Comparison of ENCODE assay signal across 10 cellular contexts in the genomic region with DNA sequence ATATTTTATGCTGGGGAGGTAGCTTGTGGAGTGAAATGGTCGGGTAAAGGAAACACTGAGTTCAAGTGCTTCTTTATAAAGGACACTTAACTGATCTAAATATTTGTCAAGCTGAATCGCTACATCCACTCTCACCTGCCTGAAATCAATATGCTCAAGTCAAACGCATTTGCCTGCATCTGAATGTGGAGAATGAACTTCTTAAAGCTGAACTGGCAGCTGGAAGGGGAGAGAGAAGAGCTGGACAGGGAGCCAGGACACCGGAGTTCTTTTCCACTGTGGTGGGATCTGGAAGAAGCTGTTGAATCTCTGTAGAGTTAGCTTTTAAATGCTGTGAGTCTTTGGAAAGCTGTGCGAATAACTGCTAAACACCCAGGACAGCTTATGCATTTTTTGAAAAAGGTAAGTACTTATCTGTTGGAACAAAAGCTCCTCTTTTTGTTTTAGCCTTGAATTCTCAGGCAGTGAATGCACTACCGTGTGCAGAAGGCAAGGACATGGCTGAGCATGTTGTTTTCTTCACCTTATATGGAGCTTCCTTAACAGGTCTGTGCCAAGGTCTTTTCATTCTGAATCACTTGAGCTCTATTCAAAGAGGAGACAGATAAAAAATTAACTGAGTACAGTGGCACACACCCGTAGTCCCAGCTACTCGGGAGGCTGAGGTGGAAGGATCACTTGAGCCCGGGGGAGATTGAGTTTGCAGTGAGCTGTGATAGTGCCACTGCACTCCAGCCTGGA.
DNase-seq lines count a peak whose midpoint lies in the region; ATAC-seq and TF ChIP-seq lines count a peak whose summit lies in the region.
"Had no signal": no experiment of that assay in that cellular context is flagged by ENCODE, and none has a peak within 500 bp of the region (broad histone marks: within the 10 kb centered on the region; RNA-seq: fewer than 3 reads in every experiment).

No MANE protein-coding gene starts in this region.

- dilution Hi-C loops in mammary epithelial cell (cut with HindIII; ENCODE audit: low sequenced_read_pairs): loop anchor here (5.0 kb wide), 1 partner anchor 97 kb away; no protein-coding TSS in a partner anchor

- peak overlapping the region; percentile 95 for H3K4me2 ChIP-seq in mammary epithelial cell (ENCODE audit: insufficient read depth, low read depth, low read length)

- peaks cover 6% of the 10 kb centered on the region for H3K9me3 ChIP-seq in mammary epithelial cell (replicated peaks; ENCODE audit: insufficient read depth, low read length)

- no peaks in the 10 kb centered on the region for H3K27me3 ChIP-seq in mammary epithelial cell (ENCODE audit: insufficient read depth, low read length)

- CTCF ChIA-PET in mammary epithelial cell (lab: Charles Lee; ENCODE audit: low non-redundant PET): interaction anchor here (0.6 to 0.7 kb wide), 2 partner anchors 74 to 179 kb away, joined by 3 to 8 read pairs; a partner anchor contains a TSS

- H3K4me1 ChIP-seq in mammary epithelial cell (ENCODE audit: insufficient read depth, low read length): peaks cover 51% of the 10 kb centered on the region

- in situ Hi-C loops in mammary epithelial cell (cut with MboI; ENCODE audit: low sequenced_read_pairs in 2 of 2): loop anchor here in 1 of 2 donors (10.0 kb wide), 1 partner anchor 75 kb away; a partner anchor contains a TSS

- H2AFZ ChIP-seq in mammary epithelial cell (ENCODE audit: low read depth, low read length): no peak overlapping the region

- H3K27ac ChIP-seq in mammary epithelial cell (ENCODE audit: insufficient read depth, low read depth, low read length): peak overlapping the region; percentile 100

- ATAC-seq in GM18907 (IDR thresholded peaks at IDR 0.05; ENCODE audit: unreplicated experiment) (peak; percentile 72), GM21737 (IDR thresholded peaks at IDR 0.05; ENCODE audit: unreplicated experiment) (no peak)

- TF ChIP-seq CTCF in NB4 (IDR thresholded peaks at IDR 0.05; ENCODE audit: low read depth, low read length) (no peak), mammary epithelial cell (conservative IDR thresholded peaks at IDR 0.05 in 1 of 2, IDR thresholded peaks at IDR 0.05 in 1 of 2; ENCODE audit: extremely low read depth in 1 of 2, insufficient read depth in 1 of 2, low read depth in 1 of 2, low read length in 2 of 2) (no peak)

- DNase-seq in NB4 (ENCODE audit: low read depth) (no peak), mammary epithelial cell (peak; percentile 74), renal cortical epithelial cell (ENCODE audit: low read depth) (peak; percentile 94), cerebellar nuclear complex (lab: John Stamatoyannopoulos, UW) (no peak), NCI-H1694 (lab: John Stamatoyannopoulos, UW) (no peak)
- DNase-seq in stimulated activated CD4-positive, alpha-beta T cell treated with anti-CD3 and anti-CD28 coated beads, Interleukin-4, amount 100 ng/mL, for 1 hour: no peak
- DNase-seq: immature natural killer cell, MM.1S had no signal

- TSS peak; percentile 81 for BruUV-seq in mammary epithelial cell (replicated peaks; lab: Mats Ljungman, UMichigan)

- intact Hi-C loops in mammary epithelial cell (cut with micrococcal nuclease): loop anchor here (1.0 to 5.0 kb wide), 8 partner anchors 14 to 438 kb away; no protein-coding TSS in a partner anchor

- WGBS in mammary epithelial cell (ENCODE audit: low coverage, missing lambda C conversion rate): 2% methylated on average over 9 of the region's 9 CpGs

- H3K36me3 ChIP-seq in mammary epithelial cell (ENCODE audit: insufficient read depth, low read length): peaks cover 3% of the 10 kb centered on the region

- H3K9ac ChIP-seq in mammary epithelial cell (ENCODE audit: insufficient read depth, low read length): peak overlapping the region; percentile 100

- H4K20me1 ChIP-seq in mammary epithelial cell (ENCODE audit: insufficient read depth, low read length): no peaks in the 10 kb centered on the region

- TF ChIP-seq POLR2A in NB4 (IDR thresholded peaks at IDR 0.05; ENCODE audit: extremely low read depth, insufficient read length): no peak

- H3K4me3 ChIP-seq in NB4 (ENCODE audit: low read depth, low read length) (peak overlapping the region; percentile 43), mammary epithelial cell (replicated peaks in 1 of 3; ENCODE audit: insufficient read depth in 1 of 3, low read depth in 2 of 3, low read length in 3 of 3) (peak overlapping the region; percentile 31 to 84 (median 78))

- peaks cover 54% of the 10 kb centered on the region for H3K79me2 ChIP-seq in mammary epithelial cell (ENCODE audit: insufficient read depth, low read length)

Comparison
In these comparisons a context has a peak if more than half of its experiments do, and no peak if none do; other contexts are left out.
1. DNase-seq: peak in mammary epithelial cell (single experiment) and renal cortical epithelial cell (single experiment); none in NB4 (single experiment), stimulated activated CD4-positive, alpha-beta T cell treated with anti-CD3 and anti-CD28 coated beads, Interleukin-4, amount 100 ng/mL, for 1 hour (single experiment), cerebellar nuclear complex (0 of 2) and NCI-H1694 (single experiment).